ENCODE assay signal across 1 cellular context in the genomic region with DNA sequence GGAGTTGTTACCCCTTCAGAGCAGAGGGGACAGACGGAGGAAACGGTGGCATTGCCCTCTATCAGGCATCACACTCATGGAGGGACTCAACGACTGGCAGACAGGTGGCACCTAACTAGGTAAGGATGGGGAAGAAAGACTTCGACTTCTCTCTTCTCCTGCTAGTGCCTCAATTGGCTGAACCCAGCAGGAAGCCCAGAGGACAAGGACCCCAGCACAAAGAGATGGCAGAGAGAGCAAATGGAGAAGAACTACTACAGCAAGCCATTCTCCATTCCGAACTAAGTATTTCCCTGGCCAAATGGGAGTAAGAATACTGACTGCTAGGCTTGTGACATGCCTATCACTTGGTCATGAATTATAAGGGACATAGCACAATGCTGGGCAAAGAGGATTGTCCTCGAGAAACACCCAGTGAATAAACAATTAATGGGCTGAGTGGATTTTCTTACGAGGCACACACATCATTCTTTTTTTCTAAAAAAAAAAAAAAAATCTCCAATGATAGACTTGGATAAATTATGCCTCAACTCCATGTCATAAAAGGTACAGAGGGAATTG.
TF ChIP-seq lines count a peak whose summit lies in the region.

No MANE protein-coding gene starts in this region.

TF ChIP-seq in K562, 482 proteins besides CTCF, POLR2A, EP300 and RAD21 (continued from another document):
- TF ChIP-seq THRA (IDR thresholded peaks at IDR 0.05) = no peak
- no peak for TF ChIP-seq ATF4 (CRISPR knock-in tag; IDR thresholded peaks at IDR 0.05)
- TF ChIP-seq, protein P1, sequence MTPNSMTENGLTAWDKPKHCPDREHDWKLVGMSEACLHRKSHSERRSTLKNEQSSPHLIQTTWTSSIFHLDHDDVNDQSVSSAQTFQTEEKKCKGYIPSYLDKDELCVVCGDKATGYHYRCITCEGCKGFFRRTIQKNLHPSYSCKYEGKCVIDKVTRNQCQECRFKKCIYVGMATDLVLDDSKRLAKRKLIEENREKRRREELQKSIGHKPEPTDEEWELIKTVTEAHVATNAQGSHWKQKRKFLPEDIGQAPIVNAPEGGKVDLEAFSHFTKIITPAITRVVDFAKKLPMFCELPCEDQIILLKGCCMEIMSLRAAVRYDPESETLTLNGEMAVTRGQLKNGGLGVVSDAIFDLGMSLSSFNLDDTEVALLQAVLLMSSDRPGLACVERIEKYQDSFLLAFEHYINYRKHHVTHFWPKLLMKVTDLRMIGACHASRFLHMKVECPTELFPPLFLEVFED (CRISPR knock-in tag; conservative IDR thresholded peaks at IDR 0.05) = no peak
- no peak for TF ChIP-seq FUS (optimal IDR thresholded peaks at IDR 0.05; ENCODE audit: low read depth, low read length)
- no peak for TF ChIP-seq JUN (IDR thresholded peaks at IDR 0.05; ENCODE audit: borderline replicate concordance, low read depth, low read length)
- TF ChIP-seq JUN (CRISPR knock-in tag; IDR thresholded peaks at IDR 0.05; ENCODE audit: borderline replicate concordance) = no peak
- TF ChIP-seq, protein P2, sequence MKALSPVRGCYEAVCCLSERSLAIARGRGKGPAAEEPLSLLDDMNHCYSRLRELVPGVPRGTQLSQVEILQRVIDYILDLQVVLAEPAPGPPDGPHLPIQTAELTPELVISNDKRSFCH (CRISPR knock-in tag; IDR thresholded peaks at IDR 0.05) = no peak
- TF ChIP-seq, protein P2 (tag; IDR thresholded peaks at IDR 0.05) = no peak
- peak; percentile 72 for TF ChIP-seq ZNF197 (CRISPR knock-in tag; IDR thresholded peaks at IDR 0.05; ENCODE audit: low read depth)
- peak; percentile 63; the same call in 1 of the 2 replicates for TF ChIP-seq GTF2E2 (tag; IDR thresholded peaks at IDR 0.05)
- 0 out of 2 replicates have a peak, but pooled peaks have one; percentile 15 for TF ChIP-seq DDX20 (tag; IDR thresholded peaks at IDR 0.05; ENCODE audit: low read depth)
- TF ChIP-seq ZBTB9 (CRISPR knock-in tag; IDR thresholded peaks at IDR 0.05) = no peak
- TF ChIP-seq, protein P3, sequence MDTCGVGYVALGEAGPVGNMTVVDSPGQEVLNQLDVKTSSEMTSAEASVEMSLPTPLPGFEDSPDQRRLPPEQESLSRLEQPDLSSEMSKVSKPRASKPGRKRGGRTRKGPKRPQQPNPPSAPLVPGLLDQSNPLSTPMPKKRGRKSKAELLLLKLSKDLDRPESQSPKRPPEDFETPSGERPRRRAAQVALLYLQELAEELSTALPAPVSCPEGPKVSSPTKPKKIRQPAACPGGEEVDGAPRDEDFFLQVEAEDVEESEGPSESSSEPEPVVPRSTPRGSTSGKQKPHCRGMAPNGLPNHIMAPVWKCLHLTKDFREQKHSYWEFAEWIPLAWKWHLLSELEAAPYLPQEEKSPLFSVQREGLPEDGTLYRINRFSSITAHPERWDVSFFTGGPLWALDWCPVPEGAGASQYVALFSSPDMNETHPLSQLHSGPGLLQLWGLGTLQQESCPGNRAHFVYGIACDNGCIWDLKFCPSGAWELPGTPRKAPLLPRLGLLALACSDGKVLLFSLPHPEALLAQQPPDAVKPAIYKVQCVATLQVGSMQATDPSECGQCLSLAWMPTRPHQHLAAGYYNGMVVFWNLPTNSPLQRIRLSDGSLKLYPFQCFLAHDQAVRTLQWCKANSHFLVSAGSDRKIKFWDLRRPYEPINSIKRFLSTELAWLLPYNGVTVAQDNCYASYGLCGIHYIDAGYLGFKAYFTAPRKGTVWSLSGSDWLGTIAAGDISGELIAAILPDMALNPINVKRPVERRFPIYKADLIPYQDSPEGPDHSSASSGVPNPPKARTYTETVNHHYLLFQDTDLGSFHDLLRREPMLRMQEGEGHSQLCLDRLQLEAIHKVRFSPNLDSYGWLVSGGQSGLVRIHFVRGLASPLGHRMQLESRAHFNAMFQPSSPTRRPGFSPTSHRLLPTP (IDR thresholded peaks at IDR 0.05; ENCODE audit: borderline replicate concordance, extremely low read depth, insufficient read length) = no peak
- peak; percentile 62; the same call in 1 of the 2 replicates for TF ChIP-seq PTRF (tag; IDR thresholded peaks at IDR 0.05)
- TF ChIP-seq TAF1 (IDR thresholded peaks at IDR 0.05; ENCODE audit: control insufficient read depth, extremely low read depth, insufficient read depth, low read length, severe bottlenecking) = no peak
- TF ChIP-seq ZFX (CRISPR knock-in tag; IDR thresholded peaks at IDR 0.05) = no peak
- no peak for TF ChIP-seq ILF3 (IDR thresholded peaks at IDR 0.05; ENCODE audit: borderline replicate concordance)
- no peak for TF ChIP-seq ZNF354B (CRISPR knock-in tag; IDR thresholded peaks at IDR 0.05)
TF ChIP-seq in K562: peak in this region for 5.
